In the genomic region with DNA sequence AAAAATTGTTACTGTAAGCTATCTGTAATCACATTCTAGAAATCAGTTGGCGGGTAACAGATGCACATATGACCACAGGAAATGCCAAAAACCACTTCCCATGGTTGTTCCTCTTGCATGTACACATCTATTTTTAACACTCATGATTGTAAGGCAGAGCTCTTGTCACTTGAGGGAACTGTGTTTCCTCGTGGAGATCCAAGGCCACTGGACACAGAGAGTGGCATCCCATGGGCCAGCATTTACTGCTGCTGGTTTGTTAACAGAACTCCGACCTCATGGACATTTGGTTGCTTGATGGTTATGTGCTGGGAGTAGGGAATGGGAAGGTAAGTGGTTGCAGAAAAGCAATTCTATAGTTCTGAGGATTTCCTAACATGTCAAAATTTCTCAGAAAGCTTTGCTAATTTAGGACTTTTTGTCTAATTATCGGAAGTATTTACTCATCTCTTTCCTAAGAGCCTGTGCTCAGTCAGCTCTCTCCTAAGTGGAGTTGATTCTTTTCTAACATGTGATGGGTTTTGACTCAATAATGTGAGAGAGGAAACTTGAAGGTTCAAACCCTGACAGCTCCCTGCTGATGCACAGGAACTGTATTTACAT, we compare ENCODE assay signal across 8 cellular contexts.
DNase-seq lines count a peak whose midpoint lies in the region; ATAC-seq and TF ChIP-seq lines count a peak whose summit lies in the region.

No MANE protein-coding gene starts in this region.

- POLR2A ChIA-PET in HEK293T (lab: Yijun Ruan, JAX): no interaction called here

- no peak overlapping the region for H3K4me3 ChIP-seq in AG10803 (ENCODE audit: low read length)

- CTCF ChIA-PET in HEK293T (lab: Yijun Ruan, JAX): interaction anchor here (0.7 kb wide), 1 partner anchor 598 kb away, joined by 3 read pairs; no protein-coding TSS in a partner anchor

- ATAC-seq in GM19351 (IDR thresholded peaks at IDR 0.05; ENCODE audit: unreplicated experiment) (peak; percentile 55), HG03469 (IDR thresholded peaks at IDR 0.05; ENCODE audit: unreplicated experiment) (peak; percentile 73), sciatic nerve (peak; percentile 76)

- TF ChIP-seq CTCF in AG10803 (conservative IDR thresholded peaks at IDR 0.05; ENCODE audit: low read length): no peak

- intact Hi-C loops in sciatic nerve (cut with DNase I): no loop called here

- DNase-seq in AG10803 (ENCODE audit: low read depth) (peak; percentile 48), sciatic nerve (ENCODE audit: low spot score) (no peak), LoVo (ENCODE audit: low spot score) (no peak), HEK293T (ENCODE audit: extremely low spot score) (no peak), NCI-H2196 treated with DMSO at 0.1 percent for 48 hours (lab: John Stamatoyannopoulos, UW; ENCODE audit: unreplicated experiment) (no peak)
- DNase-seq in activated T-cell treated with anti-CD3 and anti-CD28 coated beads, Interleukin-2, amount 50 U/mL, for 48 hours: peak; percentile 63 to 65

TF ChIP-seq in HEK293T, 16 proteins besides CTCF, POLR2A, EP300 and RAD21:
- no peak for TF ChIP-seq LEF1 (IDR thresholded peaks at IDR 0.05; ENCODE audit: borderline replicate concordance)
- no peak for TF ChIP-seq FOXA1 (IDR thresholded peaks at IDR 0.05)
- no peak for TF ChIP-seq SUZ12 (IDR thresholded peaks at IDR 0.05)

Comparison
In these comparisons a context has a peak if more than half of its experiments do, and no peak if none do; other contexts are left out.
1. DNase-seq: peak in AG10803 (single experiment) and activated T-cell treated with anti-CD3 and anti-CD28 coated beads, Interleukin-2, amount 50 U/mL, for 48 hours (2 of 2); none in sciatic nerve (single experiment), LoVo (single experiment), HEK293T (single experiment) and NCI-H2196 treated with DMSO at 0.1 percent for 48 hours (single experiment).
2. Peak in every context shown above with its lines, with median percentiles within 50 percentile points of each other: ATAC-seq.